ENCODE assay signal across 19 cellular contexts in genomic region chr9:15499108-15499507, GRCh38. TPM values are rescaled to one million over a fixed set of nuclear protein-coding genes. Genes with fewer than 3 reads are reported as not detected.
A peak's percentile ranks its signal among the peaks of the same experiment; 100 is the strongest.
DNase-seq lines count a peak whose midpoint lies in the region; ATAC-seq and TF ChIP-seq lines count a peak whose summit lies in the region.
"Had no signal": no experiment of that assay in that cellular context is flagged by ENCODE, and none has a peak within 500 bp of the region (broad histone marks: within the 10 kb centered on the region; RNA-seq: fewer than 3 reads in every experiment).

No MANE protein-coding gene starts in this region.

- H3K27me3 ChIP-seq in Loucy (ENCODE audit: insufficient read depth, low read length, poor library complexity, severe bottlenecking) (no peaks in the 10 kb centered on the region), neural progenitor cell (no peaks in the 10 kb centered on the region)
- H3K27me3 ChIP-seq: MG63 had no signal

- CTCF ChIA-PET in activated CD4-positive, alpha-beta T cell treated with anti-CD3 and anti-CD28 coated beads for 36 hours (lab: Charles Lee), result interaction anchor here (0.9 to 1.7 kb wide), 3 partner anchors 13 to 93 kb away, joined by 3 to 7 read pairs (median 3); no protein-coding TSS in a partner anchor

- H2AFZ ChIP-seq in Loucy (ENCODE audit: low read length), result no peak overlapping the region
- no peak overlapping the region for H2AFZ ChIP-seq in neural progenitor cell (replicated peaks)
- H2AFZ ChIP-seq: parathyroid adenoma had no signal

- peak overlapping the region; percentile 3 for H3K4me3 ChIP-seq in Loucy (ENCODE audit: low read length, poor library complexity, severe bottlenecking)
- no peak overlapping the region for H3K4me3 ChIP-seq in neural progenitor cell
- H3K4me3 ChIP-seq: MG63 had no signal

- POLR2A ChIA-PET in activated CD4-positive, alpha-beta T cell treated with anti-CD3 and anti-CD28 coated beads for 36 hours (lab: Charles Lee), result interaction anchor here (1.5 kb wide), 1 partner anchor 13 kb away, joined by 4 read pairs; the partner anchor contains the start of gene PSIP1
- POLR2A ChIA-PET in activated naive CD8-positive, alpha-beta T cell treated with anti-CD3 and anti-CD28 coated beads, Interleukin-2, amount 10 ng/mL, durations not matched to agents 7 days and 5 days (lab: Charles Lee), result interaction anchor here (3.7 kb wide), 1 partner anchor 12 kb away, joined by 35 read pairs; the partner anchor contains the start of gene PSIP1

- H3K4me2 ChIP-seq in Loucy (ENCODE audit: low read depth, low read length, poor library complexity, severe bottlenecking) (peak overlapping the region; percentile 56), neural progenitor cell (no peak overlapping the region)

- no peaks in the 10 kb centered on the region for H3K9me3 ChIP-seq in Loucy (ENCODE audit: insufficient read depth, low read depth, low read length)
- H3K9me3 ChIP-seq in neural progenitor cell (ENCODE audit: low read depth), result no peaks in the 10 kb centered on the region
- H3K9me3 ChIP-seq: MG63 had no signal

- no peak for DNase-seq in activated CD4-positive, alpha-beta T cell treated with anti-CD3 and anti-CD28 coated beads for 36 hours
- DNase-seq in activated CD4-positive, alpha-beta T cell treated with anti-CD3 and anti-CD28 coated beads for 4 hours, result no peak
- DNase-seq in activated naive CD8-positive, alpha-beta T cell treated with anti-CD3 and anti-CD28 coated beads, Interleukin-2, amount 10 ng/mL, durations not matched to agents 7 days and 5 days, result no peak
- DNase-seq in neural progenitor cell (ENCODE audit: low spot score), result no peak
- DNase-seq in glutamatergic neuron, result no peak
- DNase-seq: anterior cingulate cortex; caudate nucleus; kidney glomerular epithelial cell; mammary epithelial cell; MG63; NCI-H1417 treated with DMSO at 0.1 percent for 48 hours; NCI-H510A; stimulated activated CD4-positive, alpha-beta T cell treated with anti-CD3 and anti-CD28 coated beads, Interleukin-15, amount 100 ng/mL, for 24 hours had no signal

- H3K9me2 ChIP-seq in Loucy (replicated peaks; ENCODE audit: low read depth, low read length), result no peaks in the 10 kb centered on the region

- H3K4me3 Mint-ChIP-seq in activated CD4-positive, alpha-beta T cell treated with anti-CD3 and anti-CD28 coated beads for 36 hours, result no peak overlapping the region
- H3K4me3 Mint-ChIP-seq in activated naive CD8-positive, alpha-beta T cell treated with anti-CD3 and anti-CD28 coated beads, Interleukin-2, amount 10 ng/mL, durations not matched to agents 7 days and 5 days, result peak overlapping the region; percentile 66
- H3K4me3 Mint-ChIP-seq in neural progenitor cell, result no peak overlapping the region
- no peak overlapping the region for H3K4me3 Mint-ChIP-seq in glutamatergic neuron (ENCODE audit: unreplicated experiment)
- H3K4me3 Mint-ChIP-seq: B cell had no signal

- H3K9ac ChIP-seq in Loucy (ENCODE audit: low read depth, low read length, poor library complexity, severe bottlenecking) (peak overlapping the region; percentile 28), neural progenitor cell (no peak overlapping the region)
- H3K9ac ChIP-seq: parathyroid adenoma had no signal

- intact Hi-C loops in activated CD4-positive, alpha-beta T cell treated with anti-CD3 and anti-CD28 coated beads for 36 hours (cut with DNase I, micrococcal nuclease), result no loop called here

- H4K20me1 ChIP-seq in Loucy (ENCODE audit: insufficient read depth, low read length, poor library complexity, severe bottlenecking) (peaks cover 93% of the 10 kb centered on the region), neural progenitor cell (ENCODE audit: low read depth) (peaks cover 53% of the 10 kb centered on the region)

- H3K36me3 Mint-ChIP-seq in activated CD4-positive, alpha-beta T cell treated with anti-CD3 and anti-CD28 coated beads for 36 hours (ENCODE audit: low read depth), result peaks cover 50% of the 10 kb centered on the region
- peaks cover 51% of the 10 kb centered on the region for H3K36me3 Mint-ChIP-seq in activated naive CD8-positive, alpha-beta T cell treated with anti-CD3 and anti-CD28 coated beads, Interleukin-2, amount 10 ng/mL, durations not matched to agents 7 days and 5 days
- H3K36me3 Mint-ChIP-seq in neural progenitor cell, result peaks cover 59% of the 10 kb centered on the region
- H3K36me3 Mint-ChIP-seq in glutamatergic neuron (ENCODE audit: unreplicated experiment), result no peaks in the 10 kb centered on the region

- peak overlapping the region; percentile 65 for H3K27ac Mint-ChIP-seq in activated CD4-positive, alpha-beta T cell treated with anti-CD3 and anti-CD28 coated beads for 36 hours
- H3K27ac Mint-ChIP-seq in activated naive CD8-positive, alpha-beta T cell treated with anti-CD3 and anti-CD28 coated beads, Interleukin-2, amount 10 ng/mL, durations not matched to agents 7 days and 5 days, result peak overlapping the region; percentile 18
- H3K27ac Mint-ChIP-seq in neural progenitor cell (no peak overlapping the region), glutamatergic neuron (ENCODE audit: unreplicated experiment) (no peak overlapping the region)
- H3K27ac Mint-ChIP-seq: B cell had no signal

- no peaks in the 10 kb centered on the region for H3K27me3 Mint-ChIP-seq in activated CD4-positive, alpha-beta T cell treated with anti-CD3 and anti-CD28 coated beads for 36 hours
- no peaks in the 10 kb centered on the region for H3K27me3 Mint-ChIP-seq in activated naive CD8-positive, alpha-beta T cell treated with anti-CD3 and anti-CD28 coated beads, Interleukin-2, amount 10 ng/mL, durations not matched to agents 7 days and 5 days
- H3K27me3 Mint-ChIP-seq in neural progenitor cell (ENCODE audit: insufficient read depth, low read depth), result no peaks in the 10 kb centered on the region
- H3K27me3 Mint-ChIP-seq in glutamatergic neuron (ENCODE audit: unreplicated experiment), result no peaks in the 10 kb centered on the region
- H3K27me3 Mint-ChIP-seq: B cell had no signal

- H3K9me3 Mint-ChIP-seq in activated CD4-positive, alpha-beta T cell treated with anti-CD3 and anti-CD28 coated beads for 36 hours (ENCODE audit: low read depth), result no peaks in the 10 kb centered on the region
- H3K9me3 Mint-ChIP-seq in activated naive CD8-positive, alpha-beta T cell treated with anti-CD3 and anti-CD28 coated beads, Interleukin-2, amount 10 ng/mL, durations not matched to agents 7 days and 5 days, result no peaks in the 10 kb centered on the region
- H3K9me3 Mint-ChIP-seq in neural progenitor cell (peaks cover 14% of the 10 kb centered on the region), glutamatergic neuron (ENCODE audit: unreplicated experiment) (no peaks in the 10 kb centered on the region)

- no peak for ATAC-seq in activated CD4-positive, alpha-beta T cell treated with anti-CD3 and anti-CD28 coated beads for 36 hours
- no peak for ATAC-seq in activated naive CD8-positive, alpha-beta T cell treated with anti-CD3 and anti-CD28 coated beads, Interleukin-2, amount 10 ng/mL, durations not matched to agents 7 days and 5 days (ENCODE audit: low read depth)
- ATAC-seq in HG03095 (IDR thresholded peaks at IDR 0.05; ENCODE audit: unreplicated experiment) (no peak), GM18519 (IDR thresholded peaks at IDR 0.05; ENCODE audit: low FRiP score, unreplicated experiment) (no peak)
- ATAC-seq: sciatic nerve had no signal

- peaks cover 72% of the 10 kb centered on the region for H3K4me1 Mint-ChIP-seq in activated CD4-positive, alpha-beta T cell treated with anti-CD3 and anti-CD28 coated beads for 36 hours
- peaks cover 38% of the 10 kb centered on the region for H3K4me1 Mint-ChIP-seq in activated naive CD8-positive, alpha-beta T cell treated with anti-CD3 and anti-CD28 coated beads, Interleukin-2, amount 10 ng/mL, durations not matched to agents 7 days and 5 days
- H3K4me1 Mint-ChIP-seq in neural progenitor cell (no peaks in the 10 kb centered on the region), glutamatergic neuron (ENCODE audit: low read depth, unreplicated experiment) (peaks cover 5% of the 10 kb centered on the region)

- H3K79me2 ChIP-seq in Loucy (ENCODE audit: insufficient read depth, low read length) (peaks cover 100% of the 10 kb centered on the region), neural progenitor cell (ENCODE audit: low read depth) (peaks cover 100% of the 10 kb centered on the region)
- H3K79me2 ChIP-seq: parathyroid adenoma had no signal

- no peak for TF ChIP-seq CTCF in Loucy (conservative IDR thresholded peaks at IDR 0.05; ENCODE audit: low read length)
- no peak for TF ChIP-seq CTCF in neural progenitor cell (IDR thresholded peaks at IDR 0.05)
- TF ChIP-seq CTCF in glutamatergic neuron (IDR thresholded peaks at IDR 0.05; ENCODE audit: partially characterized antibody, unreplicated experiment), result no peak

- H3F3A ChIP-seq in Loucy (ENCODE audit: low read depth), result no peaks in the 10 kb centered on the region; the same call in 1 of the 2 replicates
- H3F3A ChIP-seq in neural progenitor cell (ENCODE audit: low read depth), result no peaks in the 10 kb centered on the region

- H3K4me1 ChIP-seq in Loucy (ENCODE audit: insufficient read depth, low read length, poor library complexity, severe bottlenecking) (peaks cover 42% of the 10 kb centered on the region), neural progenitor cell (no peaks in the 10 kb centered on the region)
- H3K4me1 ChIP-seq: parathyroid adenoma had no signal

- peak overlapping the region; percentile 16 for H3K27ac ChIP-seq in neural progenitor cell
- H3K27ac ChIP-seq: parathyroid adenoma had no signal

- H3K36me3 ChIP-seq in Loucy (ENCODE audit: insufficient read depth, low read length) (peaks cover 78% of the 10 kb centered on the region), neural progenitor cell (peaks cover 54% of the 10 kb centered on the region)

RNA-seq across cellular contexts. Expression of gene PSIP1, which starts 11.7 kb away (rescaled TPM):
- total RNA-seq in activated CD4-positive, alpha-beta T cell treated with anti-CD3 and anti-CD28 coated beads for 36 hours, result 100 to 1,000 TPM; 139 to 189 TPM
- 100 to 1,000 TPM; 159 to 160 TPM for total RNA-seq in activated naive CD8-positive, alpha-beta T cell treated with anti-CD3 and anti-CD28 coated beads, Interleukin-2, amount 10 ng/mL, durations not matched to agents 7 days and 5 days
- total RNA-seq in neural progenitor cell (ENCODE audit: low replicate concordance), result 242 and 402 TPM in 2 replicates
- total RNA-seq in glutamatergic neuron (ENCODE audit: unreplicated experiment), result 114 TPM

RNA-seq across cellular contexts. Expression of gene CCDC171, which starts 53.7 kb away (rescaled TPM):
- total RNA-seq in activated CD4-positive, alpha-beta T cell treated with anti-CD3 and anti-CD28 coated beads for 36 hours, result 1 to 10 TPM; 2.8 to 2.9 TPM
- total RNA-seq in activated naive CD8-positive, alpha-beta T cell treated with anti-CD3 and anti-CD28 coated beads, Interleukin-2, amount 10 ng/mL, durations not matched to agents 7 days and 5 days, result 1 to 10 TPM; 1.7 to 2.7 TPM
- total RNA-seq in neural progenitor cell (ENCODE audit: low replicate concordance) (6.1 and 9.3 TPM in 2 replicates), glutamatergic neuron (ENCODE audit: unreplicated experiment) (3.2 TPM)

Comparison
In these comparisons a context has a peak if more than half of its experiments do, and no peak if none do; other contexts are left out.
1. H3K27ac Mint-ChIP-seq: peak in activated CD4-positive, alpha-beta T cell treated with anti-CD3 and anti-CD28 coated beads for 36 hours (single experiment) and activated naive CD8-positive, alpha-beta T cell treated with anti-CD3 and anti-CD28 coated beads, Interleukin-2, amount 10 ng/mL, durations not matched to agents 7 days and 5 days (single experiment); none in neural progenitor cell (single experiment) and glutamatergic neuron (single experiment).